In the genomic region with DNA sequence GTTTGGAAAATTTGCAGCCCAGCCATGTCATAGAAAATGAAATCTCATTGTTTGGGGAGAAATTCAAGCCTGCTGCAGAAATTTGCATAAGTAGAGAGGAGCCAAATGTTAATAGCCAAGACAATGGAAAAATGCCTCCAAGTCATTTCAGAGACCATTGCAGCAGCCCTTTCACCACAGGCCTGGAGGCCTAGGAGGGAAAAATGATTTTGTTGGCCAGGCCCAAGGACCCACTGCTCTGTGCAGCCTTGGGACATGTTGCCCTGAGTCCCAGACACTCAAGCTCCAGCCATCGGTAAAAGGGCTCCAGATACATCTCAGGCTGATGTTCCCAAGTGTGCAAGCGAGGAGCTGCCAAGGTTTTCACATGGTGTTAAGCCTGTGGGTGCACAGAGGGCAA, we compare ENCODE assay signal across 38 cellular contexts. TPM values are rescaled to one million over a fixed set of nuclear protein-coding genes. Genes with fewer than 3 reads are reported as not detected.
"Had no signal": no experiment of that assay in that cellular context is flagged by ENCODE, and none has a peak within 500 bp of the region (broad histone marks: within the 10 kb centered on the region; RNA-seq: fewer than 3 reads in every experiment).

No MANE protein-coding gene starts in this region.

- H3K4me3 ChIP-seq: MG63 had no signal

- DNase-seq: Karpas-422, Kasumi-1, MG63, MM.1S, MV-4-11, NCI-H1048, NCI-H1092, NCI-H1092 treated with DMSO at 0.1 percent for 48 hours, NCI-H1105, NCI-H1105 treated with DMSO at 0.1 percent for 48 hours, NCI-H1417, NCI-H1417 treated with DMSO at 0.1 percent for 48 hours, NCI-H1436, NCI-H1436 treated with DMSO at 0.1 percent for 48 hours, NCI-H146, NCI-H1694, NCI-H1694 treated with DMSO at 0.1 percent for 48 hours, NCI-H187, NCI-H187 treated with DMSO at 0.1 percent for 48 hours, NCI-H1930, NCI-H2029, NCI-H2029 treated with DMSO at 0.1 percent for 48 hours, NCI-H2081, NCI-H2081 treated with DMSO at 0.1 percent for 48 hours, NCI-H2107, NCI-H2171, NCI-H2171 treated with DMSO at 0.1 percent for 48 hours, NCI-H2227 treated with DMSO at 0.1 percent for 48 hours, NCI-H226, NCI-H345, NCI-H446, NCI-H446 treated with DMSO at 0.1 percent for 48 hours, NCI-H510A, NCI-H510A treated with DMSO at 0.1 percent for 48 hours had no signal

- H3K36me3 ChIP-seq: MG63 had no signal

- H3K9me3 ChIP-seq: MG63 had no signal

RNA-seq across cellular contexts. Expression of a gene that starts 1.1 kb away (rescaled TPM):
- total RNA-seq: LHCN-M2, M059J, MCF 10A, NCI-H460 had no signal

RNA-seq across cellular contexts. Expression of a gene that starts 5.6 kb away (rescaled TPM):
- total RNA-seq: LHCN-M2, M059J, MCF 10A, NCI-H460 had no signal

RNA-seq across cellular contexts. Expression of a gene that starts 6.0 kb away (rescaled TPM):
- total RNA-seq: LHCN-M2, M059J, MCF 10A, NCI-H460 had no signal

RNA-seq across cellular contexts. Expression of a gene that starts 10.8 kb away (rescaled TPM):
- total RNA-seq: LHCN-M2, M059J, MCF 10A, NCI-H460 had no signal

RNA-seq across cellular contexts. Expression of a gene that starts 15.8 kb away (rescaled TPM):
- total RNA-seq: LHCN-M2, M059J, MCF 10A, NCI-H460 had no signal
